In genomic region chr15:63155486-63155885, GRCh38 we compare ENCODE assay signal across 9 cellular contexts. TPM values are rescaled to one million over a fixed set of nuclear protein-coding genes. Genes with fewer than 3 reads are reported as not detected.
DNase-seq lines count a peak whose midpoint lies in the region; ATAC-seq and TF ChIP-seq lines count a peak whose summit lies in the region.
"Had no signal": no experiment of that assay in that cellular context is flagged by ENCODE, and none has a peak within 500 bp of the region (broad histone marks: within the 10 kb centered on the region; RNA-seq: fewer than 3 reads in every experiment).

No MANE protein-coding gene starts in this region.

- TF ChIP-seq EP300 in stomach (IDR thresholded peaks at IDR 0.05), result no peak

- no peak for TF ChIP-seq CTCF in activated CD8-positive, alpha-beta T cell treated with anti-CD3 and anti-CD28 coated beads for 36 hours (IDR thresholded peaks at IDR 0.05)
- TF ChIP-seq CTCF in stomach (IDR thresholded peaks at IDR 0.05) (no peak), Caco-2 (IDR thresholded peaks at IDR 0.05; ENCODE audit: insufficient read depth in 1 of 2, low read depth in 1 of 2, low read length in 1 of 2, severe bottlenecking in 1 of 2, unreplicated experiment in 1 of 2) (no peak)

- H3K36me3 ChIP-seq in iPS-18a (ENCODE audit: control insufficient read depth, low read depth, low read length) (peaks cover 27% of the 10 kb centered on the region), stomach (peaks cover 18 to 48% (median 46%) of the 10 kb centered on the region in 4 donors), Caco-2 (ENCODE audit: control insufficient read depth, insufficient read depth, low read length) (peaks cover 1% of the 10 kb centered on the region; the same call in 1 of the 2 replicates)

- POLR2A ChIA-PET in activated CD8-positive, alpha-beta T cell treated with anti-CD3 and anti-CD28 coated beads for 36 hours (lab: Charles Lee), result no interaction called here
- POLR2A ChIA-PET in Caco-2 (lab: Charles Lee), result no interaction called here

- intact Hi-C loops in activated CD8-positive, alpha-beta T cell treated with anti-CD3 and anti-CD28 coated beads for 36 hours (cut with micrococcal nuclease), result loop anchor here (5.0 to 10.0 kb wide), 3 partner anchors 37 to 119 kb away; partner anchors contain the start of gene APH1B
- intact Hi-C loops in stomach (cut with DNase I; ENCODE audit: low total_unique reads) (no loop called here), Caco-2 (cut with micrococcal nuclease; ENCODE audit: unreplicated experiment) (loop anchor here (5.0 kb wide), 1 partner anchor 33 kb away; the partner anchor contains the start of gene LACTB)

- no peak for TF ChIP-seq POLR2A in stomach (IDR thresholded peaks at IDR 0.05)

- peaks cover 22% of the 10 kb centered on the region for H3K4me1 Mint-ChIP-seq in activated naive CD4-positive, alpha-beta T cell treated with anti-CD3 and anti-CD28 coated beads, Interleukin-2, amount 50 U/mL, for 24 hours
- peaks cover 21% of the 10 kb centered on the region for H3K4me1 Mint-ChIP-seq in activated CD8-positive, alpha-beta T cell treated with anti-CD3 and anti-CD28 coated beads for 36 hours (ENCODE audit: low read depth)
- H3K4me1 Mint-ChIP-seq in Caco-2 (ENCODE audit: low read depth, unreplicated experiment), result no peaks in the 10 kb centered on the region

- H3K4me1 ChIP-seq in iPS-18a (ENCODE audit: control insufficient read depth, low read depth, low read length) (peaks cover 6% of the 10 kb centered on the region), stomach (peaks cover 12 to 35% (median 22%) of the 10 kb centered on the region in 4 donors), Caco-2 (0 out of 2 replicates have a peak, but pooled peaks cover 8% of the 10 kb centered on the region)

- H3K27me3 ChIP-seq in iPS-18a (ENCODE audit: control insufficient read depth, insufficient read depth, low read length) (no peaks in the 10 kb centered on the region), stomach (no peaks in the 10 kb centered on the region), Caco-2 (replicated peaks; ENCODE audit: control insufficient read depth, insufficient read depth, low read length) (no peaks in the 10 kb centered on the region)

- no peak overlapping the region for H3K4me3 ChIP-seq in iPS-18a (ENCODE audit: low read length)
- H3K4me3 ChIP-seq in stomach, result peak overlapping the region in 3 of 4 donors; percentile 78 to 84 (median 83)
- no peak overlapping the region; the same call in 1 of the 2 replicates for H3K4me3 ChIP-seq in Caco-2 (ENCODE audit: low read depth, low read length)

- 60 to 70% (median 68%) methylated on average over 3 of the region's 3 CpGs for WGBS in stomach, 5 donors

- H3K9ac ChIP-seq in iPS-18a (ENCODE audit: low read length), result peak overlapping the region; percentile 85

- H3K27ac Mint-ChIP-seq in activated naive CD4-positive, alpha-beta T cell treated with anti-CD3 and anti-CD28 coated beads, Interleukin-2, amount 50 U/mL, for 24 hours, result peak overlapping the region; percentile 65
- peak overlapping the region; percentile 57 for H3K27ac Mint-ChIP-seq in activated CD8-positive, alpha-beta T cell treated with anti-CD3 and anti-CD28 coated beads for 36 hours
- no peak overlapping the region for H3K27ac Mint-ChIP-seq in Caco-2 (ENCODE audit: unreplicated experiment)

- ATAC-seq in activated CD8-positive, alpha-beta T cell treated with anti-CD3 and anti-CD28 coated beads for 36 hours, result no peak
- ATAC-seq in HG03045 (IDR thresholded peaks at IDR 0.05; ENCODE audit: unreplicated experiment) (no peak), GM21381 (IDR thresholded peaks at IDR 0.05; ENCODE audit: unreplicated experiment) (no peak)

- no peaks in the 10 kb centered on the region for H3K9me3 ChIP-seq in iPS-18a (ENCODE audit: control insufficient read depth, low read depth, low read length)
- no peaks in the 10 kb centered on the region for H3K9me3 ChIP-seq in stomach
- H3K9me3 ChIP-seq in Caco-2, result no peaks in the 10 kb centered on the region

- H3K27me3 Mint-ChIP-seq in activated naive CD4-positive, alpha-beta T cell treated with anti-CD3 and anti-CD28 coated beads, Interleukin-2, amount 50 U/mL, for 24 hours, result no peaks in the 10 kb centered on the region
- no peaks in the 10 kb centered on the region for H3K27me3 Mint-ChIP-seq in activated CD8-positive, alpha-beta T cell treated with anti-CD3 and anti-CD28 coated beads for 36 hours
- H3K27me3 Mint-ChIP-seq in Caco-2 (ENCODE audit: insufficient read depth, unreplicated experiment), result no peaks in the 10 kb centered on the region

- H3K9me3 Mint-ChIP-seq in activated naive CD4-positive, alpha-beta T cell treated with anti-CD3 and anti-CD28 coated beads, Interleukin-2, amount 50 U/mL, for 24 hours, result no peaks in the 10 kb centered on the region
- no peaks in the 10 kb centered on the region for H3K9me3 Mint-ChIP-seq in activated CD8-positive, alpha-beta T cell treated with anti-CD3 and anti-CD28 coated beads for 36 hours
- no peaks in the 10 kb centered on the region for H3K9me3 Mint-ChIP-seq in Caco-2 (ENCODE audit: unreplicated experiment)

- DNase-seq in activated naive CD4-positive, alpha-beta T cell (lab: John Stamatoyannopoulos, UW), result no peak
- DNase-seq in activated CD8-positive, alpha-beta T cell treated with anti-CD3 and anti-CD28 coated beads for 36 hours, result no peak
- DNase-seq in stomach (no peak), Caco-2 (no peak)
- DNase-seq: posterior cingulate gyrus had no signal

- H3K27ac ChIP-seq in iPS-18a (ENCODE audit: low read length), result no peak overlapping the region
- H3K27ac ChIP-seq in stomach, result no peak overlapping the region

- H3K36me3 Mint-ChIP-seq in activated naive CD4-positive, alpha-beta T cell treated with anti-CD3 and anti-CD28 coated beads, Interleukin-2, amount 50 U/mL, for 24 hours, result peaks cover 2% of the 10 kb centered on the region
- peaks cover 32% of the 10 kb centered on the region for H3K36me3 Mint-ChIP-seq in activated CD8-positive, alpha-beta T cell treated with anti-CD3 and anti-CD28 coated beads for 36 hours (ENCODE audit: low read depth)
- H3K36me3 Mint-ChIP-seq in Caco-2 (ENCODE audit: insufficient read depth, unreplicated experiment), result peaks cover 10% of the 10 kb centered on the region

- CTCF ChIA-PET in activated CD8-positive, alpha-beta T cell treated with anti-CD3 and anti-CD28 coated beads for 36 hours (lab: Charles Lee), result interaction anchor here (1.1 to 2.0 kb wide), 2 partner anchors 10 to 108 kb away, joined by 6 read pairs; no protein-coding TSS in a partner anchor
- CTCF ChIA-PET in Caco-2 (lab: Charles Lee), result interaction anchor here (1.2 kb wide), 1 partner anchor 9 kb away, joined by 3 read pairs; no protein-coding TSS in a partner anchor

- no TSS peak for BruUV-seq in Caco-2 (replicated peaks; lab: Mats Ljungman, UMichigan)

- H3K4me3 Mint-ChIP-seq in activated naive CD4-positive, alpha-beta T cell treated with anti-CD3 and anti-CD28 coated beads, Interleukin-2, amount 50 U/mL, for 24 hours, result peak overlapping the region; percentile 99
- H3K4me3 Mint-ChIP-seq in activated CD8-positive, alpha-beta T cell treated with anti-CD3 and anti-CD28 coated beads for 36 hours, result peak overlapping the region; percentile 98
- H3K4me3 Mint-ChIP-seq in Caco-2 (ENCODE audit: unreplicated experiment), result no peak overlapping the region

RNA-seq across cellular contexts. Expression of gene RPS27L, which starts 1.8 kb away (rescaled TPM):
- total RNA-seq in activated CD8-positive, alpha-beta T cell treated with anti-CD3 and anti-CD28 coated beads for 36 hours, result 100 to 1,000 TPM; 150 to 158 TPM
- 10 to 100 TPM in 4 of 5 donors, 1 to 10 TPM in 1; 8.4 to 69.8 (median 33.0) TPM for total RNA-seq in stomach
- polyA plus RNA-seq in stomach, result 100 to 1,000 TPM; 211 to 432 (median 244) TPM
- 62.2 and 73.0 TPM in 2 replicates for total RNA-seq in Caco-2 (2022)

RNA-seq across cellular contexts. Expression of gene LACTB, which starts 33.8 kb away (rescaled TPM):
- total RNA-seq in activated CD8-positive, alpha-beta T cell treated with anti-CD3 and anti-CD28 coated beads for 36 hours, result 10 to 100 TPM; 27.3 to 28.3 TPM
- 10 to 100 TPM in 3 of 5 donors, 1 to 10 TPM in 2; 1.2 to 30.8 (median 14.8) TPM for total RNA-seq in stomach
- 10 to 100 TPM in 1 of 3 donors, 1 to 10 TPM in 2; 8.2 to 13.0 (median 9.3) TPM for polyA plus RNA-seq in stomach
- 8.4 and 8.8 TPM in 2 replicates for total RNA-seq in Caco-2 (2022)

RNA-seq across cellular contexts. Expression of gene RAB8B, which starts 33.9 kb away (rescaled TPM):
- total RNA-seq in activated CD8-positive, alpha-beta T cell treated with anti-CD3 and anti-CD28 coated beads for 36 hours, result 100 to 1,000 TPM; 252 to 261 TPM
- 100 to 1,000 TPM in 1 of 5 donors, 10 to 100 TPM in 3, 1 to 10 TPM in 1; 2.0 to 103 (median 23.2) TPM for total RNA-seq in stomach
- 10 to 100 TPM in 2 of 3 donors, 1 to 10 TPM in 1; 4.5 to 13.6 (median 13.4) TPM for polyA plus RNA-seq in stomach
- total RNA-seq in Caco-2 (2022), result 17.3 and 18.2 TPM in 2 replicates

Comparison
In these comparisons a context has a peak if more than half of its experiments do, and no peak if none do; other contexts are left out.
1. H3K4me3 ChIP-seq: peak in stomach (3 of 4); none in iPS-18a (single experiment) and Caco-2 (single experiment).